In genomic region chr3:15331072-15331605, GRCh38 we compare ENCODE assay signal across 8 cellular contexts. TPM values are rescaled to one million over a fixed set of nuclear protein-coding genes. Genes with fewer than 3 reads are reported as not detected.
DNase-seq lines count a peak whose midpoint lies in the region; ATAC-seq and TF ChIP-seq lines count a peak whose summit lies in the region.

No MANE protein-coding gene starts in this region.

- POLR2A ChIA-PET in Panc1 (lab: Charles Lee), result interaction anchor here (0.6 kb wide), 1 partner anchor 330 kb away, joined by 7 read pairs; no protein-coding TSS in a partner anchor

- H3K27ac ChIP-seq in Panc1 (ENCODE audit: low read length) (no peak overlapping the region), esophagus squamous epithelium (peak overlapping the region; percentile 77 to 94 (median 88))

- no peaks in the 10 kb centered on the region for H3K27me3 ChIP-seq in Panc1 (ENCODE audit: control insufficient read depth, insufficient read depth, low read length)
- no peaks in the 10 kb centered on the region for H3K27me3 ChIP-seq in esophagus squamous epithelium

- intact Hi-C loops in Panc1 (cut with micrococcal nuclease; ENCODE audit: unreplicated experiment) (no loop called here), esophagus squamous epithelium (cut with DNase I) (loop anchor here (5.0 kb wide), 1 partner anchor 64 kb away; no protein-coding TSS in a partner anchor)

- H3K4me1 Mint-ChIP-seq in progenitor cell of endocrine pancreas (ENCODE audit: low read depth), result peaks cover 29% of the 10 kb centered on the region

- H3K36me3 ChIP-seq in ES-I3 (ENCODE audit: insufficient read depth, low read length), result no peaks in the 10 kb centered on the region
- no peaks in the 10 kb centered on the region for H3K36me3 ChIP-seq in Panc1 (ENCODE audit: control insufficient read depth, insufficient read depth, low read length)
- H3K36me3 ChIP-seq in esophagus squamous epithelium, result no peaks in the 10 kb centered on the region

- peak overlapping the region; percentile 74 for H3K9ac ChIP-seq in ES-I3 (ENCODE audit: low read depth, low read length)

- BruUV-seq in Panc1 (replicated peaks; lab: Mats Ljungman, UMichigan), result no TSS peak

- no peak overlapping the region for H3K27ac Mint-ChIP-seq in progenitor cell of endocrine pancreas

- WGBS in esophagus squamous epithelium, 2 donors, result 5 to 10% methylated on average over 6 of the region's 6 CpGs

- TF ChIP-seq POLR2A in esophagus squamous epithelium (IDR thresholded peaks at IDR 0.05), result no peak

- no peak for DNase-seq in Panc1 (ENCODE audit: low read depth, low spot score)
- DNase-seq in esophagus squamous epithelium (lab: John Stamatoyannopoulos, UW), result no peak
- no peak for DNase-seq in progenitor cell of endocrine pancreas (ENCODE audit: low spot score, unreplicated experiment)
- DNase-seq in stimulated activated CD8-positive, alpha-beta memory T cell treated with anti-CD3 and anti-CD28 coated beads, Interleukin-4, amount 100 ng/mL, for 48 hours, result no peak
- no peak for DNase-seq in NCI-H526 (lab: John Stamatoyannopoulos, UW)
- DNase-seq in hippocampal formation (lab: John Stamatoyannopoulos, UW), result no peak

- H3K4me3 ChIP-seq in Panc1 (ENCODE audit: low read depth in 2 of 2, low read length in 2 of 2) (peak overlapping the region; percentile 66 to 72), esophagus squamous epithelium (peak overlapping the region; percentile 66 to 91 (median 80))

- peaks cover 12% of the 10 kb centered on the region for H3K27me3 Mint-ChIP-seq in progenitor cell of endocrine pancreas

- no peaks in the 10 kb centered on the region for H3K9me3 Mint-ChIP-seq in progenitor cell of endocrine pancreas (ENCODE audit: low read depth)

- in situ Hi-C loops in Panc1 (cut with HindIII; ENCODE audit: low pct_unique_long_range_greater_than_20kb, low sequenced_read_pairs), result no loop called here

- ATAC-seq in Panc1 (no peak), GM18909 (IDR thresholded peaks at IDR 0.05; ENCODE audit: poor library complexity, unreplicated experiment) (no peak)

- TF ChIP-seq CTCF in Panc1 (IDR thresholded peaks at IDR 0.05) (no peak), esophagus squamous epithelium (IDR thresholded peaks at IDR 0.05) (no peak), progenitor cell of endocrine pancreas (IDR thresholded peaks at IDR 0.05; ENCODE audit: unreplicated experiment) (no peak)

- H3K36me3 Mint-ChIP-seq in progenitor cell of endocrine pancreas (ENCODE audit: insufficient read depth), result no peaks in the 10 kb centered on the region

- H3K4me1 ChIP-seq in ES-I3 (ENCODE audit: insufficient read depth, low read length), result peaks cover 17% of the 10 kb centered on the region
- H3K4me1 ChIP-seq in Panc1 (ENCODE audit: control insufficient read depth, insufficient read depth, low read length), result peaks cover 6% of the 10 kb centered on the region
- peaks cover 26 to 72% (median 26%) of the 10 kb centered on the region in 3 donors for H3K4me1 ChIP-seq in esophagus squamous epithelium

- H3K4me3 Mint-ChIP-seq in progenitor cell of endocrine pancreas (ENCODE audit: low read depth), result peak overlapping the region; percentile 86

- H3K9me3 ChIP-seq in ES-I3 (ENCODE audit: control insufficient read depth, insufficient read depth, low read length) (no peaks in the 10 kb centered on the region), Panc1 (ENCODE audit: control insufficient read depth, insufficient read depth, low read depth, low read length) (no peaks in the 10 kb centered on the region), esophagus squamous epithelium (no peaks in the 10 kb centered on the region)

- CTCF ChIA-PET in Panc1 (lab: Charles Lee), result interaction anchor here (0.7 to 2.1 kb wide), 3 partner anchors 11 to 63 kb away, joined by 4 to 9 read pairs (median 5); no protein-coding TSS in a partner anchor

RNA-seq across cellular contexts. Expression of gene SH3BP5, which starts 1.2 kb away (rescaled TPM):
- total RNA-seq in Panc1 (2021; ENCODE audit: unreplicated experiment) (12.0 TPM), esophagus squamous epithelium (10 to 100 TPM in 3 of 4 donors, 1 to 10 TPM in 1; 8.5 to 33.8 (median 18.0) TPM), progenitor cell of endocrine pancreas (11.6 and 14.7 TPM in 2 replicates)
- 11.9 TPM for polyA plus RNA-seq in Panc1 (2012; ENCODE audit: insufficient read length)
